In the genomic region with DNA sequence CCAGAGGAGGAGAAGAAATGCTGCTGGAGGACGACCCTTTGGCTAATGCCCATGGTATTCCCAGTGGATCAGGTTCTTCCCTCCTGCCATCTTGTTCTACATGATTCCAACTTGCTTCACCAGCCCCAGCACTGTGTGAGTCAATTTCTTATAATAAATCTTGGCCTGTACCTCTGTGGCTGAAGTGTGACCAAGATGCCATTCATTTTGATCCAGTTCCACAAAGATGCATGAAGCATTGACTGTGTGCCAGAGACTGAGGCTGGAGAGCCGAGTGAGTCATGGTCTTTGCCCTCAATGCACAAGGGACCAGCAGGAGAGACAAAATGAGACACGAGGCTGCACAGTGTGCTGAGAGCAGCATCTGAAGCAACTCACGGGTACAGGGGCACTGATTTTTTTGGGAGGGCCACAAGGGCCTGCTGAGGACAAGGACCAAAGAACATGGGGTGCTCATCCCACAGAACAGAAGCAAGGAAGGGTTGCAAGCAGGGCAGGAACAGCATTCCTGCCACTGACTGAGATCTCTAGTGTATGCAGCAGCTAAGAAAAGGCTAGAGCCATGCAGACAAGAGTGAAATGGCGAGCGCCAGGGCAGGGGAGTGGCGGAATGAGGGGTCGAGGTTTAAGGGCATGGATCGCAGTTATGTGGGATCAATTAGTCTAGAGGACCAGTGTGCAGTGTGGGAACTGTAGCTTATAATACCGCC, we compare ENCODE assay signal across 18 cellular contexts.
DNase-seq lines count a peak whose midpoint lies in the region; ATAC-seq, FAIRE-seq and TF ChIP-seq lines count a peak whose summit lies in the region.
"Had no signal": no experiment of that assay in that cellular context is flagged by ENCODE, and none has a peak within 500 bp of the region (broad histone marks: within the 10 kb centered on the region; RNA-seq: fewer than 3 reads in every experiment).

No MANE protein-coding gene starts in this region.

- no peak for TF ChIP-seq CTCF in astrocyte (IDR thresholded peaks at IDR 0.05; ENCODE audit: insufficient read depth, low read depth, low read length)

- H3K27ac ChIP-seq in ACC112 (ENCODE audit: low read depth, low read length) (peak overlapping the region; percentile 63), astrocyte (ENCODE audit: low read depth, low read length) (no peak overlapping the region)
- H3K27ac ChIP-seq: PC-9 had no signal

- no peaks in the 10 kb centered on the region for H3K9me3 ChIP-seq in astrocyte (ENCODE audit: insufficient read depth, low read depth, low read length)

- no peak overlapping the region for H3K4me3 Mint-ChIP-seq in astrocyte (ENCODE audit: unreplicated experiment)
- H3K4me3 Mint-ChIP-seq: T-helper 1 cell treated with Interleukin-12 subunit alpha and Interleukin-12 subunit beta and Interleukin-4 antibody, amounts not matched to agents 30 μg/mL and 1 μg/mL, for 36 hours; type B pancreatic cell had no signal

- H3K9me3 Mint-ChIP-seq in astrocyte (ENCODE audit: unreplicated experiment): peaks cover 2% of the 10 kb centered on the region
- H3K9me3 Mint-ChIP-seq: T-helper 1 cell treated with Interleukin-12 subunit alpha and Interleukin-12 subunit beta and Interleukin-4 antibody, amounts not matched to agents 30 μg/mL and 1 μg/mL, for 36 hours; type B pancreatic cell had no signal

- H3K36me3 ChIP-seq in ACC112 (ENCODE audit: insufficient read depth, low read length) (no peaks in the 10 kb centered on the region), astrocyte (ENCODE audit: insufficient read depth, low read length) (no peaks in the 10 kb centered on the region)

- no peak overlapping the region for H3K27ac Mint-ChIP-seq in astrocyte (ENCODE audit: unreplicated experiment)
- H3K27ac Mint-ChIP-seq: T-helper 1 cell treated with Interleukin-12 subunit alpha and Interleukin-12 subunit beta and Interleukin-4 antibody, amounts not matched to agents 30 μg/mL and 1 μg/mL, for 36 hours; type B pancreatic cell had no signal

- intact Hi-C loops in sciatic nerve (cut with DNase I): no loop called here

- H3K27me3 ChIP-seq in ACC112 (ENCODE audit: insufficient read depth, low read length) (no peaks in the 10 kb centered on the region), astrocyte (ENCODE audit: insufficient read depth, low read length) (peaks cover 2% of the 10 kb centered on the region)

- H2AFZ ChIP-seq in ACC112 (ENCODE audit: low read length, unreplicated experiment) (peak overlapping the region; percentile 21), astrocyte (ENCODE audit: low read depth, low read length) (no peak overlapping the region)
- H2AFZ ChIP-seq: PC-9 had no signal

- peaks cover 4% of the 10 kb centered on the region for H3K27me3 Mint-ChIP-seq in astrocyte (ENCODE audit: low read depth, unreplicated experiment)

- peak overlapping the region; percentile 8 for H3K4me2 ChIP-seq in astrocyte (ENCODE audit: low read length)
- H3K4me2 ChIP-seq: PC-9 had no signal

- H3K9ac ChIP-seq in astrocyte (ENCODE audit: low read length): no peak overlapping the region

- H3K79me2 ChIP-seq in ACC112 (ENCODE audit: control insufficient read depth, insufficient read depth, low read length, unreplicated experiment) (no peaks in the 10 kb centered on the region), astrocyte (ENCODE audit: insufficient read depth, low read length) (no peaks in the 10 kb centered on the region)

- H3K4me1 ChIP-seq in ACC112 (ENCODE audit: control insufficient read depth, insufficient read depth, low read length, unreplicated experiment) (peaks cover 21% of the 10 kb centered on the region), astrocyte (ENCODE audit: insufficient read depth, low read length) (peaks cover 9% of the 10 kb centered on the region)

- H3K4me3 ChIP-seq in ACC112 (ENCODE audit: low read depth, low read length) (no peak overlapping the region; the same call in none of the 2 replicates), astrocyte (ENCODE audit: insufficient read depth, low read depth, low read length) (no peak overlapping the region)
- H3K4me3 ChIP-seq: PC-9 had no signal

- DNase-seq in HT1080 (ENCODE audit: low read depth) (peak; percentile 51), astrocyte (ENCODE audit: low read depth) (peak; percentile 36), kidney tubule cell (ENCODE audit: low spot score) (peak; percentile 43), sciatic nerve (ENCODE audit: low spot score) (no peak)
- DNase-seq in stimulated activated naive CD8-positive, alpha-beta T cell treated with anti-CD3 and anti-CD28 coated beads, Interleukin-15, Interleukin-2, amounts not matched to agents 100 U/mL and 50 U/mL, for 24 hours: no peak
- DNase-seq: ACHN; activated CD4-positive, alpha-beta T cell treated with anti-CD3 and anti-CD28 coated beads, Interleukin-2, amount 50 U/mL, for 4 hours; activated effector memory CD4-positive, alpha-beta T cell treated with Interleukin-2 at 50 U/mL for 16 hours; NCI-H510A; PC-9 had no signal

- ATAC-seq in GM19351 (IDR thresholded peaks at IDR 0.05; ENCODE audit: unreplicated experiment) (no peak), HG03108 (IDR thresholded peaks at IDR 0.05; ENCODE audit: unreplicated experiment) (no peak), sciatic nerve (no peak)
- no peak for ATAC-seq in stimulated activated naive CD8-positive, alpha-beta T cell treated with anti-CD3 and anti-CD28 coated beads, Interleukin-15, Interleukin-2, amounts not matched to agents 100 U/mL and 50 U/mL, for 24 hours

- peaks cover 11% of the 10 kb centered on the region for H3K4me1 Mint-ChIP-seq in astrocyte (ENCODE audit: low read depth, unreplicated experiment)

- no peaks in the 10 kb centered on the region for H4K20me1 ChIP-seq in astrocyte (ENCODE audit: insufficient read depth, low read length)

- H3K36me3 Mint-ChIP-seq in astrocyte (ENCODE audit: low read depth, unreplicated experiment): no peaks in the 10 kb centered on the region
- H3K36me3 Mint-ChIP-seq: type B pancreatic cell had no signal

- FAIRE-seq in astrocyte (lab: Jason Lieb, UNC): no peak
- FAIRE-seq: bronchial epithelial cell, D721Med, endometrium had no signal

Comparison
In these comparisons a context has a peak if more than half of its experiments do, and no peak if none do; other contexts are left out.
1. DNase-seq: peak in HT1080 (single experiment), astrocyte (single experiment) and kidney tubule cell (single experiment); none in stimulated activated naive CD8-positive, alpha-beta T cell treated with anti-CD3 and anti-CD28 coated beads, Interleukin-15, Interleukin-2, amounts not matched to agents 100 U/mL and 50 U/mL, for 24 hours (single experiment) and sciatic nerve (single experiment).